1 cellular context compared by ENCODE assay signal in genomic region chr17:81222906-81223757, GRCh38.
TF ChIP-seq lines count a peak whose summit lies in the region.

Gene CEP131 (minus strand): TSS chr17:81222965. CDS start chr17:81220056, 2,909 bp downstream.

TF ChIP-seq in HepG2, 621 proteins besides CTCF, POLR2A, EP300 and RAD21 (continued from another document and continues in another):
- TF ChIP-seq KIAA2018 (CRISPR knock-in tag; IDR thresholded peaks at IDR 0.05; ENCODE audit: borderline replicate concordance) (no peak), HOXA3 (CRISPR knock-in tag; IDR thresholded peaks at IDR 0.05) (peak; percentile 61; the same call in 1 of the 2 replicates), HDAC2 (CRISPR knock-in tag; IDR thresholded peaks at IDR 0.05) (peak; percentile 48), ZNF737 (CRISPR knock-in tag; IDR thresholded peaks at IDR 0.05; ENCODE audit: borderline replicate concordance) (no peak), PRPF4 (IDR thresholded peaks at IDR 0.05; ENCODE audit: low read depth, low read length, poor library complexity, severe bottlenecking) (no peak), SPEN (CRISPR knock-in tag; IDR thresholded peaks at IDR 0.05; ENCODE audit: low read depth) (no peak; the same call in 1 of the 2 replicates), ZKSCAN5 (CRISPR knock-in tag; IDR thresholded peaks at IDR 0.05) (no peak), XBP1 (CRISPR knock-in tag; IDR thresholded peaks at IDR 0.05) (peak; percentile 57; the same call in 1 of the 2 replicates), SOX6 (IDR thresholded peaks at IDR 0.05) (no peak), SOX6 (CRISPR knock-in tag; IDR thresholded peaks at IDR 0.05) (peak; percentile 70), SRSF9 (IDR thresholded peaks at IDR 0.05; ENCODE audit: borderline replicate concordance, insufficient read depth, low read depth, low read length, poor library complexity, severe bottlenecking) (no peak), ZNF746 (CRISPR knock-in tag; IDR thresholded peaks at IDR 0.05) (0 out of 2 replicates have a peak, but pooled peaks have one; percentile 30), THAP9 (CRISPR knock-in tag; IDR thresholded peaks at IDR 0.05; ENCODE audit: borderline replicate concordance) (no peak), NR2F6 (IDR thresholded peaks at IDR 0.05) (no peak), NR2F6 (CRISPR knock-in tag; IDR thresholded peaks at IDR 0.05) (peak; percentile 63; the same call in 1 of the 2 replicates), GABPB1 (CRISPR knock-in tag; IDR thresholded peaks at IDR 0.05) (peak; percentile 87), MTF2 (CRISPR knock-in tag; IDR thresholded peaks at IDR 0.05; ENCODE audit: borderline replicate concordance) (no peak), ZSCAN30 (CRISPR knock-in tag; IDR thresholded peaks at IDR 0.05) (no peak), TERF1 (CRISPR knock-in tag; IDR thresholded peaks at IDR 0.05) (0 out of 2 replicates have a peak, but pooled peaks have one; percentile 74), FOXK2 (IDR thresholded peaks at IDR 0.05) (peak; percentile 24; the same call in 1 of the 2 replicates), MLXIP (CRISPR knock-in tag; IDR thresholded peaks at IDR 0.05; ENCODE audit: borderline replicate concordance) (no peak), ZNF546 (CRISPR knock-in tag; conservative IDR thresholded peaks at IDR 0.05) (peak; percentile 96), YEATS2 (CRISPR knock-in tag; IDR thresholded peaks at IDR 0.05; ENCODE audit: borderline replicate concordance) (peak; percentile 44; the same call in 1 of the 2 replicates), TOE1 (CRISPR knock-in tag; IDR thresholded peaks at IDR 0.05) (0 out of 2 replicates have a peak, but pooled peaks have one; percentile 20), ELF1 (CRISPR knock-in tag; IDR thresholded peaks at IDR 0.05) (peak; percentile 37; the same call in 1 of the 2 replicates), ZC3H4 (CRISPR knock-in tag; IDR thresholded peaks at IDR 0.05; ENCODE audit: borderline replicate concordance) (0 out of 2 replicates have a peak, but pooled peaks have one; percentile 27), KDM6A (CRISPR knock-in tag; IDR thresholded peaks at IDR 0.05; ENCODE audit: low read depth) (no peak), ZNF468 (CRISPR knock-in tag; IDR thresholded peaks at IDR 0.05) (peak; percentile 71; the same call in 1 of the 2 replicates), U2AF1 (optimal IDR thresholded peaks at IDR 0.05; ENCODE audit: low read depth, low read length) (no peak), POLR2G (IDR thresholded peaks at IDR 0.05; ENCODE audit: low read depth, low read length) (peak; percentile 91), ZNF775 (CRISPR knock-in tag; IDR thresholded peaks at IDR 0.05; ENCODE audit: borderline replicate concordance) (no peak), ZNF12 (CRISPR knock-in tag; IDR thresholded peaks at IDR 0.05) (0 out of 2 replicates have a peak, but pooled peaks have one; percentile 10), ZNF678 (CRISPR knock-in tag; IDR thresholded peaks at IDR 0.05) (peak; percentile 71; the same call in 1 of the 2 replicates), ETS1 (CRISPR knock-in tag; IDR thresholded peaks at IDR 0.05) (peak; percentile 81; the same call in 1 of the 2 replicates), BRCA1 (CRISPR knock-in tag; IDR thresholded peaks at IDR 0.05) (no peak), HNF1A (IDR thresholded peaks at IDR 0.05; ENCODE audit: low read depth) (no peak), HNF1A (CRISPR knock-in tag; IDR thresholded peaks at IDR 0.05; ENCODE audit: borderline replicate concordance) (no peak), ZNF704 (CRISPR knock-in tag; IDR thresholded peaks at IDR 0.05; ENCODE audit: borderline replicate concordance) (peak; percentile 85; the same call in 1 of the 2 replicates), ZNF7 (CRISPR knock-in tag; IDR thresholded peaks at IDR 0.05) (no peak), FLYWCH1 (CRISPR knock-in tag; IDR thresholded peaks at IDR 0.05) (peak; percentile 38; the same call in 1 of the 2 replicates)
